ENCODE assay signal across 17 cellular contexts in genomic region chr2:96502891-96503636, GRCh38. TPM values are rescaled to one million over a fixed set of nuclear protein-coding genes. Genes with fewer than 3 reads are reported as not detected.
DNase-seq lines count a peak whose midpoint lies in the region; ATAC-seq, FAIRE-seq and TF ChIP-seq lines count a peak whose summit lies in the region.
"Had no signal": no experiment of that assay in that cellular context is flagged by ENCODE, and none has a peak within 500 bp of the region (broad histone marks: within the 10 kb centered on the region; RNA-seq: fewer than 3 reads in every experiment).

No MANE protein-coding gene starts in this region.

- DNase-seq in activated CD4-positive, alpha-beta T cell treated with anti-CD3 and anti-CD28 coated beads, Interleukin-2, amount 10 ng/mL, durations not matched to agents 24 days and 14 days = peak; percentile 55
- no peak for DNase-seq in activated CD4-positive, alpha-beta T cell treated with anti-CD3 and anti-CD28 coated beads for 4 hours
- DNase-seq in RCC 7860 (ENCODE audit: low spot score) = peak; percentile 16
- DNase-seq in left kidney (ENCODE audit: low read depth, low spot score) = peak; percentile 44
- DNase-seq in type B pancreatic cell (ENCODE audit: extremely low spot score, unreplicated experiment) = peak; percentile 64
- DNase-seq in SKM-1 (lab: John Stamatoyannopoulos, UW; ENCODE audit: unreplicated experiment) = no peak
- no peak for DNase-seq in NCI-H510A treated with DMSO at 0.1 percent for 48 hours (lab: John Stamatoyannopoulos, UW)
- DNase-seq: activated CD4-positive, CD25-positive, alpha-beta regulatory T cell treated with anti-CD3 and anti-CD28 coated beads, Interleukin-2, amount 50 U/mL, for 72 hours; activated naive CD4-positive, alpha-beta T cell treated with anti-CD3 and anti-CD28 coated beads for 36 hours; CD4-positive, alpha-beta memory T cell; cortex of kidney; NCI-H1930; thyroid gland had no signal

- H3K27me3 Mint-ChIP-seq in activated CD4-positive, alpha-beta T cell treated with anti-CD3 and anti-CD28 coated beads, Interleukin-2, amount 10 ng/mL, durations not matched to agents 24 days and 14 days = no peaks in the 10 kb centered on the region
- H3K27me3 Mint-ChIP-seq in type B pancreatic cell = peaks cover 7% of the 10 kb centered on the region
- H3K27me3 Mint-ChIP-seq: CD4-positive, alpha-beta memory T cell had no signal

- ATAC-seq in HG03442 (IDR thresholded peaks at IDR 0.05; ENCODE audit: unreplicated experiment) = no peak

- FAIRE-seq in RCC 7860 (lab: Jason Lieb, UNC) = no peak
- FAIRE-seq: A204.1 had no signal

- no peak overlapping the region for H3K27ac Mint-ChIP-seq in activated CD4-positive, alpha-beta T cell treated with anti-CD3 and anti-CD28 coated beads, Interleukin-2, amount 10 ng/mL, durations not matched to agents 24 days and 14 days
- H3K27ac Mint-ChIP-seq in type B pancreatic cell = no peak overlapping the region
- H3K27ac Mint-ChIP-seq: activated naive CD4-positive, alpha-beta T cell treated with anti-CD3 and anti-CD28 coated beads for 36 hours had no signal

- H3K4me1 Mint-ChIP-seq in activated CD4-positive, alpha-beta T cell treated with anti-CD3 and anti-CD28 coated beads, Interleukin-2, amount 10 ng/mL, durations not matched to agents 24 days and 14 days = peaks cover 43% of the 10 kb centered on the region
- peaks cover 14% of the 10 kb centered on the region for H3K4me1 Mint-ChIP-seq in type B pancreatic cell (ENCODE audit: unreplicated experiment)

- no peaks in the 10 kb centered on the region for H3K36me3 Mint-ChIP-seq in activated CD4-positive, alpha-beta T cell treated with anti-CD3 and anti-CD28 coated beads, Interleukin-2, amount 10 ng/mL, durations not matched to agents 24 days and 14 days (ENCODE audit: low read depth)
- no peaks in the 10 kb centered on the region for H3K36me3 Mint-ChIP-seq in type B pancreatic cell
- H3K36me3 Mint-ChIP-seq: CD4-positive, alpha-beta memory T cell had no signal

- intact Hi-C loops in activated CD4-positive, alpha-beta T cell treated with anti-CD3 and anti-CD28 coated beads, Interleukin-2, amount 10 ng/mL, durations not matched to agents 24 days and 14 days (cut with micrococcal nuclease) = no loop called here

- H3K9me3 Mint-ChIP-seq in activated CD4-positive, alpha-beta T cell treated with anti-CD3 and anti-CD28 coated beads, Interleukin-2, amount 10 ng/mL, durations not matched to agents 24 days and 14 days = no peaks in the 10 kb centered on the region
- no peaks in the 10 kb centered on the region for H3K9me3 Mint-ChIP-seq in type B pancreatic cell
- H3K9me3 Mint-ChIP-seq: activated naive CD4-positive, alpha-beta T cell treated with anti-CD3 and anti-CD28 coated beads for 36 hours; CD4-positive, alpha-beta memory T cell had no signal

- no peak for TF ChIP-seq CTCF in type B pancreatic cell (conservative IDR thresholded peaks at IDR 0.05)

- H3K4me3 Mint-ChIP-seq in activated CD4-positive, alpha-beta T cell treated with anti-CD3 and anti-CD28 coated beads, Interleukin-2, amount 10 ng/mL, durations not matched to agents 24 days and 14 days = no peak overlapping the region
- H3K4me3 Mint-ChIP-seq in type B pancreatic cell = no peak overlapping the region
- H3K4me3 Mint-ChIP-seq: activated naive CD4-positive, alpha-beta T cell treated with anti-CD3 and anti-CD28 coated beads for 36 hours; CD4-positive, alpha-beta memory T cell had no signal

RNA-seq across cellular contexts. Expression of gene NEURL3, which starts 2.1 kb away (rescaled TPM):
- 1.0 and 1.2 TPM in 2 replicates for total RNA-seq in activated CD4-positive, alpha-beta T cell treated with anti-CD3 and anti-CD28 coated beads, Interleukin-2, amount 10 ng/mL, durations not matched to agents 24 days and 14 days
- total RNA-seq in type B pancreatic cell (ENCODE audit: low replicate concordance) = 1.1 and 2.5 TPM in 2 replicates
- total RNA-seq: H4, NCI-H460 had no signal

RNA-seq across cellular contexts. Expression of gene ARID5A, which starts 33.5 kb away (rescaled TPM):
- total RNA-seq in activated CD4-positive, alpha-beta T cell treated with anti-CD3 and anti-CD28 coated beads, Interleukin-2, amount 10 ng/mL, durations not matched to agents 24 days and 14 days = 214 and 229 TPM in 2 replicates
- total RNA-seq in type B pancreatic cell (ENCODE audit: low replicate concordance) = 5.1 and 11.9 TPM in 2 replicates

Comparison
In these comparisons a context has a peak if more than half of its experiments do, and no peak if none do; other contexts are left out.
1. DNase-seq: peak in activated CD4-positive, alpha-beta T cell treated with anti-CD3 and anti-CD28 coated beads, Interleukin-2, amount 10 ng/mL, durations not matched to agents 24 days and 14 days (single experiment), RCC 7860 (single experiment), left kidney (single experiment) and type B pancreatic cell (single experiment); none in activated CD4-positive, alpha-beta T cell treated with anti-CD3 and anti-CD28 coated beads for 4 hours (0 of 2), SKM-1 (single experiment) and NCI-H510A treated with DMSO at 0.1 percent for 48 hours (single experiment).
2. RNA of gene ARID5A, which starts 33.5 kb away (total RNA-seq): 214 to 229 TPM in activated CD4-positive, alpha-beta T cell treated with anti-CD3 and anti-CD28 coated beads, Interleukin-2, amount 10 ng/mL, durations not matched to agents 24 days and 14 days; 5.1 to 11.9 TPM in type B pancreatic cell; every median in the first group is over 10 times any median in the second.